ENCODE assay signal across 1 cellular context in genomic region chr1:6427445-6428390, GRCh38.
TF ChIP-seq lines count a peak whose summit lies in the region.

No MANE protein-coding gene starts in this region.

TF ChIP-seq in GM12878, 131 proteins besides CTCF, POLR2A, EP300 and RAD21:
- TF ChIP-seq NBN (IDR thresholded peaks at IDR 0.05) (no peak), KAT2A (conservative IDR thresholded peaks at IDR 0.05; ENCODE audit: control insufficient read depth, low read depth, low read length) (no peak), SREBF2 (IDR thresholded peaks at IDR 0.05; ENCODE audit: low read length) (no peak), BHLHE40 (IDR thresholded peaks at IDR 0.05; ENCODE audit: borderline replicate concordance in 1 of 2, low read depth in 2 of 2, low read length in 1 of 2) (peak in 1 of 2 experiments; percentile 13; a peak in 1 of 4 replicates), FOXK2 (IDR thresholded peaks at IDR 0.05) (peak; percentile 52; the same call in 1 of the 2 replicates), NR2C2 (IDR thresholded peaks at IDR 0.05; ENCODE audit: borderline replicate concordance, control insufficient read depth, insufficient read length, low read depth) (no peak), NR2C1 (IDR thresholded peaks at IDR 0.05) (no peak), ZBTB4 (CRISPR knock-in tag; IDR thresholded peaks at IDR 0.05) (no peak), MXI1 (IDR thresholded peaks at IDR 0.05; ENCODE audit: low read depth, low read length) (no peak)
